In the genomic region with DNA sequence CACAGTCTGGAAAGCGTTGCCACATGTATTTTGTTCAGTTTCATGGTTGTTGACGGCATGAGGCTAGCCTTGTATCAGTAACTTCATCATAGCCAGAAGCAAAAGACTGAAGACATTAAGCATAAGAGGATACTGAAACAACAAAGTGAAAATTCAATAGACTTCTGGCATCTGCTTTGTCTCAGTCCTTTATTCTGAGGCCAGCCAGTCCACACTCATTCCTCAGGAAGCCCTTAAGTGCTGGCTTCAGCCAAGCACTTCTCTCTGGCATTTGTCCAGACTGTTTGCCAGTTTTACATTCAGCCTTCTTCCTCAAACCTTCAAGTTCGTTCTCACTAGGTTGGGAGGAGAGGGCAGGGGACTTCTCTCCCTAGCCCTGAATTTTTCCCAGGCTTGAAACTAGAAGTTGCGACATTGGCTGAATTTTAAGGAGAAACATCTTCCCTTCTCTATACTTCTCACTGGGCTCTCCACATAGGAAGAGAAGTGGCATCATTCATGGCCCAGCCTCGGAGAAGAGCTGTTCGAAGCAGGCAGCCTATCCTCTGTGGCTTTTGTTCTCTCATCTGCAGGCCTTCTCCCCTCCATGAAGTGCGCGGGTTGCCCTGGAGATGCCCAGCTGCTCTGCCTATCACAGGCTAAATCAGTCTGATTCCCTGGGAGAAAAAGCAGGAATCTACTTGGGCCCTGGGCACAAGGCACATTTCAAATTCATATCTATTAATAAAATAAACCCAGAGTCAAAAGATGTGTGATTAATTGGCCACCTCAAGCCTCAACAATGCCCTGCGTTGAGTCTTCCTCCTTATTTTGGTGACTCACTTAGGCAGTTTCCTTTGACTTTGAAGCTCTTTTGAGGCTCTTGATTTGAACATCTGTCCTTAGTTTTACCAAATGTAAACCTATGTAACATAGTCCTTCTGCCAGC, we compare ENCODE assay signal across 13 cellular contexts.
A peak's percentile ranks its signal among the peaks of the same experiment; 100 is the strongest.
DNase-seq lines count a peak whose midpoint lies in the region; ATAC-seq and TF ChIP-seq lines count a peak whose summit lies in the region.
"Had no signal": no experiment of that assay in that cellular context is flagged by ENCODE, and none has a peak within 500 bp of the region (broad histone marks: within the 10 kb centered on the region; RNA-seq: fewer than 3 reads in every experiment).

No MANE protein-coding gene starts in this region.

- H3K27me3 Mint-ChIP-seq in HFFc6 (ENCODE audit: insufficient read depth) = no peaks in the 10 kb centered on the region

- no peaks in the 10 kb centered on the region for H3K27me3 ChIP-seq in ACC112 (ENCODE audit: insufficient read depth, low read length)
- H3K27me3 ChIP-seq: stomach had no signal

- H3K9me3 Mint-ChIP-seq in HFFc6 = no peaks in the 10 kb centered on the region

- peak overlapping the region; percentile 78 for H3K4me3 Mint-ChIP-seq in HFFc6

- no peaks in the 10 kb centered on the region for H3K79me2 ChIP-seq in ACC112 (ENCODE audit: control insufficient read depth, insufficient read depth, low read length, unreplicated experiment)

- no peak for TF ChIP-seq CTCF in HFFc6 (IDR thresholded peaks at IDR 0.05)

- peak overlapping the region; percentile 99 for H3K27ac Mint-ChIP-seq in HFFc6

- no peaks in the 10 kb centered on the region; the same call in 1 of the 2 replicates for H3K36me3 Mint-ChIP-seq in HFFc6 (ENCODE audit: low read depth)

- H3K4me3 ChIP-seq in ACC112 (ENCODE audit: low read depth, low read length) = peak overlapping the region; percentile 26; the same call in 1 of the 2 replicates
- H3K4me3 ChIP-seq: dorsolateral prefrontal cortex, stomach had no signal

- H2AFZ ChIP-seq in ACC112 (ENCODE audit: low read length, unreplicated experiment) = peak overlapping the region; percentile 46

- no peak for TF ChIP-seq POLR2A in erythroblast (IDR thresholded peaks at IDR 0.05; ENCODE audit: low read length)

- no peaks in the 10 kb centered on the region for H3K36me3 ChIP-seq in ACC112 (ENCODE audit: insufficient read depth, low read length)
- H3K36me3 ChIP-seq: stomach had no signal

- H3K27ac ChIP-seq in ACC112 (ENCODE audit: low read depth, low read length) = peak overlapping the region; percentile 91
- H3K27ac ChIP-seq: dorsolateral prefrontal cortex had no signal

- DNase-seq in HFFc6 = peak; percentile 85
- peak; percentile 13 for DNase-seq in T1000 (lab: John Stamatoyannopoulos, UW)
- peak; percentile 32 for DNase-seq in iris pigment epithelial cell (ENCODE audit: low read depth)
- DNase-seq in occipital lobe (lab: John Stamatoyannopoulos, UW) = no peak
- DNase-seq in OCI-M2 (lab: John Stamatoyannopoulos, UW; ENCODE audit: unreplicated experiment) = no peak
- no peak for DNase-seq in erythroblast (lab: John Stamatoyannopoulos, UW)
- DNase-seq: dorsolateral prefrontal cortex; left cardiac atrium; stimulated activated CD4-positive, alpha-beta T cell treated with anti-CD3 and anti-CD28 coated beads, Interleukin-12 subunit alpha, Interleukin-12 subunit beta, amount 100 ng/mL, for 4 hours; stomach; SW 1271 had no signal

- H3K4me1 ChIP-seq in ACC112 (ENCODE audit: control insufficient read depth, insufficient read depth, low read length, unreplicated experiment) = peaks cover 22% of the 10 kb centered on the region

- H3K4me1 Mint-ChIP-seq in HFFc6 (ENCODE audit: low read depth) = peaks cover 26% of the 10 kb centered on the region

- no peak for ATAC-seq in GM18861 (IDR thresholded peaks at IDR 0.05; ENCODE audit: unreplicated experiment)

Comparison
In these comparisons a context has a peak if more than half of its experiments do, and no peak if none do; other contexts are left out.
1. DNase-seq: peak in HFFc6 (single experiment), T1000 (single experiment) and iris pigment epithelial cell (single experiment); none in occipital lobe (single experiment), OCI-M2 (single experiment) and erythroblast (0 of 2).